27 cellular contexts compared by ENCODE assay signal in genomic region chr7:18315241-18315640, GRCh38.
"Had no signal": no experiment of that assay in that cellular context is flagged by ENCODE, and none has a peak within 500 bp of the region (broad histone marks: within the 10 kb centered on the region; RNA-seq: fewer than 3 reads in every experiment).

No MANE protein-coding gene starts in this region.

- DNase-seq: activated CD4-positive, alpha-beta T cell treated with anti-CD3 and anti-CD28 coated beads, Interleukin-2, amount 10 ng/mL, durations not matched to agents 24 days and 14 days; activated CD4-positive, alpha-beta T cell treated with anti-CD3 and anti-CD28 coated beads, Interleukin-2, amount 50 U/mL, for 4 hours; activated CD8-positive, alpha-beta T cell treated with anti-CD3 and anti-CD28 coated beads for 36 hours; activated gamma-delta T cell treated with Interleukin-2 at 50 U/mL for 16 hours; activated naive CD4-positive, alpha-beta T cell treated with anti-CD3 and anti-CD28 coated beads, Interleukin-2, amount 10 ng/mL, durations not matched to agents 7 days and 5 days; activated naive CD8-positive, alpha-beta T cell treated with anti-CD3 and anti-CD28 coated beads, Interleukin-2, amount 50 U/mL, for 24 hours; activated T-cell treated with anti-CD3 and anti-CD28 coated beads, Interleukin-2, amount 50 U/mL, for 24 hours; amniotic stem cell; aorta; brain microvascular endothelial cell; central memory CD4-positive, alpha-beta T cell; Karpas-422; KBM-7; MV-4-11; NCI-H1092; NCI-H1436 treated with DMSO at 0.1 percent for 48 hours; NCI-H1694 treated with DMSO at 0.1 percent for 48 hours; NCI-H2029; NCI-H345; NCI-H524 treated with DMSO at 0.1 percent for 48 hours; NK-92 treated with Interleukin-12 subunit alpha and Interleukin-12 subunit beta, amount 100 ng/mL, for 24 hours; PC-9; Right ventricle myocardium superior; SW 1271; T-helper 1 cell; T-helper 2 cell; T-helper 9 cell had no signal

- H3K36me3 ChIP-seq: brain microvascular endothelial cell had no signal

- H3K27me3 ChIP-seq: brain microvascular endothelial cell had no signal

- ATAC-seq: activated CD8-positive, alpha-beta T cell treated with anti-CD3 and anti-CD28 coated beads for 36 hours; activated naive CD8-positive, alpha-beta T cell treated with anti-CD3 and anti-CD28 coated beads, Interleukin-2, amount 50 U/mL, for 24 hours had no signal

- H3K27ac ChIP-seq: brain microvascular endothelial cell, PC-9 had no signal

- H3K4me2 ChIP-seq: PC-9 had no signal

- H3K4me3 ChIP-seq: PC-9 had no signal
